ENCODE assay signal across 2 cellular contexts in the genomic region with DNA sequence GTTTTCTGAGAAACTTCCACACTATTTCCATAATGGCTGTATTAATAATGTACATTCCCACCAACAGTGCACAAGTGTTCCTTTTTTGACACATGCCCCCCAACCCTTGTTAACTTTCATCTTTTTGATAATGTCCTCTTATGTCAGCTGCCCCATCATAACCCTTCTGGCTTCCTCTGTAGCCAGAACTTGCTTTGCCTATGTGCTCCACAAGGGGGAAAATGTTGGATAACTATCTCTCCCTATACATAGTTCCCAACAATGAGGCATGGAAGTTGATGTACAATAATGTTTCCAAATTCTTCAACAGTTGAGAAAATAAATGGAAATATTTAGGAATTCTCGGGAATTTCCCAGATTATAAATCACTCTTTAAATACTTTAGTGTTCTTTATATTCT.
TF ChIP-seq lines count a peak whose summit lies in the region.

No MANE protein-coding gene starts in this region.

TF ChIP-seq in SK-N-SH, 30 proteins besides CTCF, POLR2A, EP300 and RAD21 (continued from another document):
- TF ChIP-seq, protein P1, sequence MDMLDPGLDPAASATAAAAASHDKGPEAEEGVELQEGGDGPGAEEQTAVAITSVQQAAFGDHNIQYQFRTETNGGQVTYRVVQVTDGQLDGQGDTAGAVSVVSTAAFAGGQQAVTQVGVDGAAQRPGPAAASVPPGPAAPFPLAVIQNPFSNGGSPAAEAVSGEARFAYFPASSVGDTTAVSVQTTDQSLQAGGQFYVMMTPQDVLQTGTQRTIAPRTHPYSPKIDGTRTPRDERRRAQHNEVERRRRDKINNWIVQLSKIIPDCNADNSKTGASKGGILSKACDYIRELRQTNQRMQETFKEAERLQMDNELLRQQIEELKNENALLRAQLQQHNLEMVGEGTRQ (IDR thresholded peaks at IDR 0.05; ENCODE audit: borderline replicate concordance, low read depth, low read length), result no peak
- TF ChIP-seq CHD2 (IDR thresholded peaks at IDR 0.05; ENCODE audit: low read length, partially characterized antibody) (no peak), FOSL2 (IDR thresholded peaks at IDR 0.05; ENCODE audit: borderline replicate concordance, low read depth) (no peak), RXRA (IDR thresholded peaks at IDR 0.05; ENCODE audit: borderline replicate concordance, low read depth) (no peak), YY1 (IDR thresholded peaks at IDR 0.05; ENCODE audit: low read depth) (no peak), SIN3A (IDR thresholded peaks at IDR 0.05; ENCODE audit: borderline replicate concordance, low read depth, low read length) (no peak)
- TF ChIP-seq, protein P2, sequence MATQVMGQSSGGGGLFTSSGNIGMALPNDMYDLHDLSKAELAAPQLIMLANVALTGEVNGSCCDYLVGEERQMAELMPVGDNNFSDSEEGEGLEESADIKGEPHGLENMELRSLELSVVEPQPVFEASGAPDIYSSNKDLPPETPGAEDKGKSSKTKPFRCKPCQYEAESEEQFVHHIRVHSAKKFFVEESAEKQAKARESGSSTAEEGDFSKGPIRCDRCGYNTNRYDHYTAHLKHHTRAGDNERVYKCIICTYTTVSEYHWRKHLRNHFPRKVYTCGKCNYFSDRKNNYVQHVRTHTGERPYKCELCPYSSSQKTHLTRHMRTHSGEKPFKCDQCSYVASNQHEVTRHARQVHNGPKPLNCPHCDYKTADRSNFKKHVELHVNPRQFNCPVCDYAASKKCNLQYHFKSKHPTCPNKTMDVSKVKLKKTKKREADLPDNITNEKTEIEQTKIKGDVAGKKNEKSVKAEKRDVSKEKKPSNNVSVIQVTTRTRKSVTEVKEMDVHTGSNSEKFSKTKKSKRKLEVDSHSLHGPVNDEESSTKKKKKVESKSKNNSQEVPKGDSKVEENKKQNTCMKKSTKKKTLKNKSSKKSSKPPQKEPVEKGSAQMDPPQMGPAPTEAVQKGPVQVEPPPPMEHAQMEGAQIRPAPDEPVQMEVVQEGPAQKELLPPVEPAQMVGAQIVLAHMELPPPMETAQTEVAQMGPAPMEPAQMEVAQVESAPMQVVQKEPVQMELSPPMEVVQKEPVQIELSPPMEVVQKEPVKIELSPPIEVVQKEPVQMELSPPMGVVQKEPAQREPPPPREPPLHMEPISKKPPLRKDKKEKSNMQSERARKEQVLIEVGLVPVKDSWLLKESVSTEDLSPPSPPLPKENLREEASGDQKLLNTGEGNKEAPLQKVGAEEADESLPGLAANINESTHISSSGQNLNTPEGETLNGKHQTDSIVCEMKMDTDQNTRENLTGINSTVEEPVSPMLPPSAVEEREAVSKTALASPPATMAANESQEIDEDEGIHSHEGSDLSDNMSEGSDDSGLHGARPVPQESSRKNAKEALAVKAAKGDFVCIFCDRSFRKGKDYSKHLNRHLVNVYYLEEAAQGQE (IDR thresholded peaks at IDR 0.05; ENCODE audit: low read depth, low read length), result no peak

TF ChIP-seq in SK-N-SH treated with all-trans-retinoic acid at 6 μM for 48 hours, 23 proteins besides CTCF, POLR2A, EP300 and RAD21:
- TF ChIP-seq, protein P3, sequence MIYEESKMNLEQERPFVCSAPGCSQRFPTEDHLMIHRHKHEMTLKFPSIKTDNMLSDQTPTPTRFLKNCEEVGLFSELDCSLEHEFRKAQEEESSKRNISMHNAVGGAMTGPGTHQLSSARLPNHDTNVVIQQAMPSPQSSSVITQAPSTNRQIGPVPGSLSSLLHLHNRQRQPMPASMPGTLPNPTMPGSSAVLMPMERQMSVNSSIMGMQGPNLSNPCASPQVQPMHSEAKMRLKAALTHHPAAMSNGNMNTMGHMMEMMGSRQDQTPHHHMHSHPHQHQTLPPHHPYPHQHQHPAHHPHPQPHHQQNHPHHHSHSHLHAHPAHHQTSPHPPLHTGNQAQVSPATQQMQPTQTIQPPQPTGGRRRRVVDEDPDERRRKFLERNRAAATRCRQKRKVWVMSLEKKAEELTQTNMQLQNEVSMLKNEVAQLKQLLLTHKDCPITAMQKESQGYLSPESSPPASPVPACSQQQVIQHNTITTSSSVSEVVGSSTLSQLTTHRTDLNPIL (CRISPR knock-in tag; IDR thresholded peaks at IDR 0.05; ENCODE audit: low read depth), result no peak
- TF ChIP-seq ISL1 (CRISPR knock-in tag; IDR thresholded peaks at IDR 0.05) (no peak), OSR1 (CRISPR knock-in tag; IDR thresholded peaks at IDR 0.05) (no peak), ZFP3 (CRISPR knock-in tag; IDR thresholded peaks at IDR 0.05) (no peak), CSDC2 (CRISPR knock-in tag; IDR thresholded peaks at IDR 0.05) (no peak), ZC3H10 (CRISPR knock-in tag; IDR thresholded peaks at IDR 0.05) (no peak), GLIS3 (CRISPR knock-in tag; IDR thresholded peaks at IDR 0.05) (no peak), RARB (CRISPR knock-in tag; IDR thresholded peaks at IDR 0.05) (no peak), ZNF70 (CRISPR knock-in tag; IDR thresholded peaks at IDR 0.05) (no peak), ZFP30 (CRISPR knock-in tag; IDR thresholded peaks at IDR 0.05) (no peak), PPARA (CRISPR knock-in tag; IDR thresholded peaks at IDR 0.05; ENCODE audit: borderline replicate concordance) (no peak), TCF4 (CRISPR knock-in tag; IDR thresholded peaks at IDR 0.05; ENCODE audit: borderline replicate concordance) (no peak), ESRRG (CRISPR knock-in tag; IDR thresholded peaks at IDR 0.05) (no peak), TOX (CRISPR knock-in tag; IDR thresholded peaks at IDR 0.05; ENCODE audit: borderline replicate concordance) (no peak), ZNF565 (CRISPR knock-in tag; conservative IDR thresholded peaks at IDR 0.05; ENCODE audit: low read depth) (no peak), SNAI2 (CRISPR knock-in tag; IDR thresholded peaks at IDR 0.05) (no peak)
- TF ChIP-seq, protein P4, sequence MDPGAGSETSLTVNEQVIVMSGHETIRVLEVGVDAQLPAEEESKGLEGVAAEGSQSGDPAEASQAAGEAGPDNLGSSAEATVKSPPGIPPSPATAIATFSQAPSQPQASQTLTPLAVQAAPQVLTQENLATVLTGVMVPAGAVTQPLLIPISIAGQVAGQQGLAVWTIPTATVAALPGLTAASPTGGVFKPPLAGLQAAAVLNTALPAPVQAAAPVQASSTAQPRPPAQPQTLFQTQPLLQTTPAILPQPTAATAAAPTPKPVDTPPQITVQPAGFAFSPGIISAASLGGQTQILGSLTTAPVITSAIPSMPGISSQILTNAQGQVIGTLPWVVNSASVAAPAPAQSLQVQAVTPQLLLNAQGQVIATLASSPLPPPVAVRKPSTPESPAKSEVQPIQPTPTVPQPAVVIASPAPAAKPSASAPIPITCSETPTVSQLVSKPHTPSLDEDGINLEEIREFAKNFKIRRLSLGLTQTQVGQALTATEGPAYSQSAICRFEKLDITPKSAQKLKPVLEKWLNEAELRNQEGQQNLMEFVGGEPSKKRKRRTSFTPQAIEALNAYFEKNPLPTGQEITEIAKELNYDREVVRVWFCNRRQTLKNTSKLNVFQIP (CRISPR knock-in tag; IDR thresholded peaks at IDR 0.05; ENCODE audit: borderline replicate concordance, low read depth), result no peak
- TF ChIP-seq, protein P5, sequence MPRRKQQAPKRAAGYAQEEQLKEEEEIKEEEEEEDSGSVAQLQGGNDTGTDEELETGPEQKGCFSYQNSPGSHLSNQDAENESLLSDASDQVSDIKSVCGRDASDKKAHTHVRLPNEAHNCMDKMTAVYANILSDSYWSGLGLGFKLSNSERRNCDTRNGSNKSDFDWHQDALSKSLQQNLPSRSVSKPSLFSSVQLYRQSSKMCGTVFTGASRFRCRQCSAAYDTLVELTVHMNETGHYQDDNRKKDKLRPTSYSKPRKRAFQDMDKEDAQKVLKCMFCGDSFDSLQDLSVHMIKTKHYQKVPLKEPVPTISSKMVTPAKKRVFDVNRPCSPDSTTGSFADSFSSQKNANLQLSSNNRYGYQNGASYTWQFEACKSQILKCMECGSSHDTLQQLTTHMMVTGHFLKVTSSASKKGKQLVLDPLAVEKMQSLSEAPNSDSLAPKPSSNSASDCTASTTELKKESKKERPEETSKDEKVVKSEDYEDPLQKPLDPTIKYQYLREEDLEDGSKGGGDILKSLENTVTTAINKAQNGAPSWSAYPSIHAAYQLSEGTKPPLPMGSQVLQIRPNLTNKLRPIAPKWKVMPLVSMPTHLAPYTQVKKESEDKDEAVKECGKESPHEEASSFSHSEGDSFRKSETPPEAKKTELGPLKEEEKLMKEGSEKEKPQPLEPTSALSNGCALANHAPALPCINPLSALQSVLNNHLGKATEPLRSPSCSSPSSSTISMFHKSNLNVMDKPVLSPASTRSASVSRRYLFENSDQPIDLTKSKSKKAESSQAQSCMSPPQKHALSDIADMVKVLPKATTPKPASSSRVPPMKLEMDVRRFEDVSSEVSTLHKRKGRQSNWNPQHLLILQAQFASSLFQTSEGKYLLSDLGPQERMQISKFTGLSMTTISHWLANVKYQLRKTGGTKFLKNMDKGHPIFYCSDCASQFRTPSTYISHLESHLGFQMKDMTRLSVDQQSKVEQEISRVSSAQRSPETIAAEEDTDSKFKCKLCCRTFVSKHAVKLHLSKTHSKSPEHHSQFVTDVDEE (CRISPR knock-in tag; IDR thresholded peaks at IDR 0.05), result no peak
- TF ChIP-seq, protein P6, sequence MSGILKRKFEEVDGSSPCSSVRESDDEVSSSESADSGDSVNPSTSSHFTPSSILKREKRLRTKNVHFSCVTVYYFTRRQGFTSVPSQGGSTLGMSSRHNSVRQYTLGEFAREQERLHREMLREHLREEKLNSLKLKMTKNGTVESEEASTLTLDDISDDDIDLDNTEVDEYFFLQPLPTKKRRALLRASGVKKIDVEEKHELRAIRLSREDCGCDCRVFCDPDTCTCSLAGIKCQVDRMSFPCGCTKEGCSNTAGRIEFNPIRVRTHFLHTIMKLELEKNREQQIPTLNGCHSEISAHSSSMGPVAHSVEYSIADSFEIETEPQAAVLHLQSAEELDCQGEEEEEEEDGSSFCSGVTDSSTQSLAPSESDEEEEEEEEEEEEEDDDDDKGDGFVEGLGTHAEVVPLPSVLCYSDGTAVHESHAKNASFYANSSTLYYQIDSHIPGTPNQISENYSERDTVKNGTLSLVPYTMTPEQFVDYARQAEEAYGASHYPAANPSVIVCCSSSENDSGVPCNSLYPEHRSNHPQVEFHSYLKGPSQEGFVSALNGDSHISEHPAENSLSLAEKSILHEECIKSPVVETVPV (CRISPR knock-in tag; IDR thresholded peaks at IDR 0.05), result no peak
- TF ChIP-seq, protein P7, sequence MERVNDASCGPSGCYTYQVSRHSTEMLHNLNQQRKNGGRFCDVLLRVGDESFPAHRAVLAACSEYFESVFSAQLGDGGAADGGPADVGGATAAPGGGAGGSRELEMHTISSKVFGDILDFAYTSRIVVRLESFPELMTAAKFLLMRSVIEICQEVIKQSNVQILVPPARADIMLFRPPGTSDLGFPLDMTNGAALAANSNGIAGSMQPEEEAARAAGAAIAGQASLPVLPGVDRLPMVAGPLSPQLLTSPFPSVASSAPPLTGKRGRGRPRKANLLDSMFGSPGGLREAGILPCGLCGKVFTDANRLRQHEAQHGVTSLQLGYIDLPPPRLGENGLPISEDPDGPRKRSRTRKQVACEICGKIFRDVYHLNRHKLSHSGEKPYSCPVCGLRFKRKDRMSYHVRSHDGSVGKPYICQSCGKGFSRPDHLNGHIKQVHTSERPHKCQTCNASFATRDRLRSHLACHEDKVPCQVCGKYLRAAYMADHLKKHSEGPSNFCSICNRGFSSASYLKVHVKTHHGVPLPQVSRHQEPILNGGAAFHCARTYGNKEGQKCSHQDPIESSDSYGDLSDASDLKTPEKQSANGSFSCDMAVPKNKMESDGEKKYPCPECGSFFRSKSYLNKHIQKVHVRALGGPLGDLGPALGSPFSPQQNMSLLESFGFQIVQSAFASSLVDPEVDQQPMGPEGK (CRISPR knock-in tag; IDR thresholded peaks at IDR 0.05; ENCODE audit: borderline replicate concordance), result no peak
